ENCODE assay signal across 8 cellular contexts in the genomic region with DNA sequence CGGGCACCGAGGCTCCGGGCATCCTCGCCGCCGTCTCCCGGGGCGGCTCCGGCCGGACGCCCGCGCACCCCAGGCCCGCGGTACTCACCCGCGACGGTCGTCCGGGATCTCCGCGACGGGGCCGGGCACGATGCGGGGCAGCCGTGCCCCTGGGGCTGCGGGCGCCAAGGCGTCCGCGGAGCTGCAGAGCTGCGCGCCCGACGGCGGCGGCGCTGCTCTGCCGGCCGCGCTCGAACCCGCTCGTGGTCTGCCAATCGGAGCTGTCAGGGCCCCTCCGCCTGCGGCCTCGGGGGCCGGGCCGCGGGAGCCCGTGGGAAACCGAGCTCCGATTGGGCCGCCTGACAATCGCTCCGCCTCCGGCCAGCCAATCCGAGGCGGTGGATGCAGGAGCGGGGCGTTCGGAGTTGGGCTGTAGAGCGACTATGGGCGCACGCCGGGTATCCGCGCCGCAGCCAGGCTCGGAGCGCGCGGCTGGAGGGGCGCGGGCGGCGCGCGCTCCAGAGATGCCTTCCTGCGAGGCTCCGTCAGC.
DNase-seq lines count a peak whose midpoint lies in the region; ATAC-seq and TF ChIP-seq lines count a peak whose summit lies in the region.

No MANE protein-coding gene starts in this region.

- ATAC-seq in GM21526 (IDR thresholded peaks at IDR 0.05; ENCODE audit: low FRiP score, unreplicated experiment) (peak; percentile 90), RWPE2 (ENCODE audit: low read depth) (peak; percentile 90), gastroesophageal sphincter (peak; percentile 96), omental fat pad (ENCODE audit: low FRiP score) (peak; percentile 98)

- no CpG with 5 or more reads among the region's 83 CpGs for WGBS in gastroesophageal sphincter (ENCODE audit: low coverage in 1 of 2), 2 donors
- WGBS in testis, 2 donors = 1% methylated on average over 49 of the region's 83 CpGs; no CpG with 5 or more reads in 1 of the 2 donors

- TF ChIP-seq POLR2A in gastroesophageal sphincter (IDR thresholded peaks at IDR 0.05) (no peak), testis (IDR thresholded peaks at IDR 0.05) (peak; percentile 58)

- no peak overlapping the region for H3K27ac Mint-ChIP-seq in activated naive CD4-positive, alpha-beta T cell treated with anti-CD3 and anti-CD28 coated beads for 36 hours

- DNase-seq in DMS 273 (lab: John Stamatoyannopoulos, UW; ENCODE audit: unreplicated experiment) (peak; percentile 99), RWPE2 (ENCODE audit: low spot score) (peak; percentile 93), omental fat pad (ENCODE audit: low spot score) (peak; percentile 42), testis (peak; percentile 96)
- peak; percentile 95 for DNase-seq in Jurkat, Clone E6-1 (ENCODE audit: low read depth, low spot score)
- DNase-seq in activated naive CD4-positive, alpha-beta T cell treated with anti-CD3 and anti-CD28 coated beads for 36 hours = peak; percentile 96

- H3K27ac ChIP-seq in RWPE2 (ENCODE audit: poor library complexity, severe bottlenecking) = no peak overlapping the region
- H3K27ac ChIP-seq in gastroesophageal sphincter = no peak overlapping the region
- H3K27ac ChIP-seq in testis = peak overlapping the region; percentile 84 to 87

- peaks cover 15% of the 10 kb centered on the region for H3K27me3 ChIP-seq in RWPE2 (ENCODE audit: insufficient read depth, poor library complexity, severe bottlenecking)
- H3K27me3 ChIP-seq in gastroesophageal sphincter = peaks cover 86% of the 10 kb centered on the region
- H3K27me3 ChIP-seq in testis = no peaks in the 10 kb centered on the region

- H3K36me3 ChIP-seq in RWPE2 (ENCODE audit: low read depth) (no peaks in the 10 kb centered on the region), gastroesophageal sphincter (no peaks in the 10 kb centered on the region), testis (ENCODE audit: low read depth, missing control alignments) (no peaks in the 10 kb centered on the region)

- CTCF ChIA-PET in activated naive CD4-positive, alpha-beta T cell treated with anti-CD3 and anti-CD28 coated beads for 36 hours (lab: Charles Lee) = interaction anchor here (0.6 to 2.4 kb wide), 24 partner anchors 12 to 461 kb away, joined by 3 to 21 read pairs (median 4); no protein-coding TSS in a partner anchor

- peaks cover 23% of the 10 kb centered on the region for H3K27me3 Mint-ChIP-seq in activated naive CD4-positive, alpha-beta T cell treated with anti-CD3 and anti-CD28 coated beads for 36 hours (ENCODE audit: low read depth)

- TF ChIP-seq EP300 in gastroesophageal sphincter (IDR thresholded peaks at IDR 0.05) = no peak

- H3K4me1 Mint-ChIP-seq in activated naive CD4-positive, alpha-beta T cell treated with anti-CD3 and anti-CD28 coated beads for 36 hours (ENCODE audit: low read depth) = peaks cover 40% of the 10 kb centered on the region

- intact Hi-C loops in activated naive CD4-positive, alpha-beta T cell treated with anti-CD3 and anti-CD28 coated beads for 36 hours (cut with micrococcal nuclease) = loop anchor here (1.0 to 5.0 kb wide), 13 partner anchors 50 to 842 kb away; a partner anchor contains a TSS
- intact Hi-C loops in testis (cut with DNase I; ENCODE audit: low total_unique reads) = no loop called here

- H3K4me3 ChIP-seq in Jurkat, Clone E6-1 (ENCODE audit: low read length) = peak overlapping the region; percentile 98
- peak overlapping the region; percentile 51 for H3K4me3 ChIP-seq in RWPE2 (ENCODE audit: severe bottlenecking)
- H3K4me3 ChIP-seq in gastroesophageal sphincter = peak overlapping the region; percentile 24 to 60
- peak overlapping the region; percentile 77 to 80 for H3K4me3 ChIP-seq in testis

- peak; percentile 47 for TF ChIP-seq CTCF in RWPE2 (IDR thresholded peaks at IDR 0.05; ENCODE audit: poor library complexity, severe bottlenecking)
- peak in 1 of 4 experiments; percentile 34 for TF ChIP-seq CTCF in gastroesophageal sphincter (IDR thresholded peaks at IDR 0.05)
- no peak for TF ChIP-seq CTCF in omental fat pad (IDR thresholded peaks at IDR 0.05)
- peak in 2 of 3 experiments; percentile 43 to 54 for TF ChIP-seq CTCF in testis (IDR thresholded peaks at IDR 0.05)

- H3K36me3 Mint-ChIP-seq in activated naive CD4-positive, alpha-beta T cell treated with anti-CD3 and anti-CD28 coated beads for 36 hours (ENCODE audit: low read depth) = peaks cover 4% of the 10 kb centered on the region

- H3K4me3 Mint-ChIP-seq in activated naive CD4-positive, alpha-beta T cell treated with anti-CD3 and anti-CD28 coated beads for 36 hours = peak overlapping the region; percentile 89

- no peaks in the 10 kb centered on the region for H3K9me3 Mint-ChIP-seq in activated naive CD4-positive, alpha-beta T cell treated with anti-CD3 and anti-CD28 coated beads for 36 hours

- H3K4me1 ChIP-seq in RWPE2 (ENCODE audit: insufficient read depth, poor library complexity, severe bottlenecking) (peaks cover 6% of the 10 kb centered on the region), gastroesophageal sphincter (peaks cover 0 to 28% (median 11%) of the 10 kb centered on the region in 3 donors), testis (peaks cover 30% of the 10 kb centered on the region)

- H3K9me3 ChIP-seq in RWPE2 (ENCODE audit: severe bottlenecking) (no peaks in the 10 kb centered on the region), gastroesophageal sphincter (no peaks in the 10 kb centered on the region), testis (no peaks in the 10 kb centered on the region)

Comparison
In these comparisons a context has a peak if more than half of its experiments do, and no peak if none do; other contexts are left out.
1. DNase-seq: peak in every context shown above with its lines; median percentile 99 in DMS 273; 96 in activated naive CD4-positive, alpha-beta T cell treated with anti-CD3 and anti-CD28 coated beads for 36 hours; 96 in testis; 95 in Jurkat, Clone E6-1; 93 in RWPE2; 42 in omental fat pad.
2. H3K4me3 ChIP-seq: peak in every context shown above with its lines; median percentile 98 in Jurkat, Clone E6-1; 78 in testis; 51 in RWPE2; 42 in gastroesophageal sphincter.
3. H3K27ac ChIP-seq: peak in testis (2 of 2); none in RWPE2 (single experiment) and gastroesophageal sphincter (0 of 4).
4. CTCF ChIP-seq: peak in RWPE2 (single experiment) and testis (2 of 3); none in omental fat pad (0 of 3).
5. Peak in every context shown above with its lines, with median percentiles within 50 percentile points of each other: ATAC-seq.